In genomic region chr1:212782422-212783154, GRCh38 we compare ENCODE assay signal across 9 cellular contexts. TPM values are rescaled to one million over a fixed set of nuclear protein-coding genes. Genes with fewer than 3 reads are reported as not detected.
A peak's percentile ranks its signal among the peaks of the same experiment; 100 is the strongest.
DNase-seq lines count a peak whose midpoint lies in the region; ATAC-seq, FAIRE-seq and TF ChIP-seq lines count a peak whose summit lies in the region.
"Had no signal": no experiment of that assay in that cellular context is flagged by ENCODE, and none has a peak within 500 bp of the region (broad histone marks: within the 10 kb centered on the region; RNA-seq: fewer than 3 reads in every experiment).

No MANE protein-coding gene starts in this region.

- no peak overlapping the region for H2BK12ac ChIP-seq in trophoblast cell (ENCODE audit: low read length)

- no peak for DNase-seq in D721Med (ENCODE audit: insufficient read length, low spot score)
- peak; percentile 84 for DNase-seq in SIG-M5 treated with dmso at 0.1 percent for 504 hours (lab: John Stamatoyannopoulos, UW; ENCODE audit: unreplicated experiment)
- peak; percentile 22 for DNase-seq in fibroblast of gingiva (ENCODE audit: low read depth)
- DNase-seq in trophoblast cell = peak; percentile 37 to 60

- H3K79me1 ChIP-seq in trophoblast cell (ENCODE audit: low read length) = no peaks in the 10 kb centered on the region

- H3K4me1 ChIP-seq in trophoblast cell (ENCODE audit: control insufficient read depth in 1 of 2, insufficient read depth in 2 of 2, low read length in 2 of 2) = no peaks in the 10 kb centered on the region

- H3K9ac ChIP-seq in trophoblast cell (ENCODE audit: low read length) = no peak overlapping the region

- H3K4me2 ChIP-seq in trophoblast cell (ENCODE audit: low read length) = no peak overlapping the region

- no peak overlapping the region for H3K27ac ChIP-seq in trophoblast cell (ENCODE audit: low read depth, low read length)
- H3K27ac ChIP-seq: SJSA1 had no signal

- H2AK5ac ChIP-seq in trophoblast cell (ENCODE audit: low read length) = no peak overlapping the region

- H3K27me3 ChIP-seq in trophoblast cell (ENCODE audit: insufficient read depth, low read length) = no peaks in the 10 kb centered on the region
- H3K27me3 ChIP-seq: SJSA1 had no signal

- H2AFZ ChIP-seq in trophoblast cell (ENCODE audit: insufficient read depth, low read length, poor library complexity) = no peak overlapping the region

- no peaks in the 10 kb centered on the region for H3K79me2 ChIP-seq in trophoblast cell (ENCODE audit: control insufficient read depth, insufficient read depth, low read length, poor library complexity)

- H3K9me3 ChIP-seq in trophoblast cell (ENCODE audit: insufficient read depth, low read depth, low read length) = no peaks in the 10 kb centered on the region
- H3K9me3 ChIP-seq: SJSA1 had no signal

- H4K8ac ChIP-seq in trophoblast cell (ENCODE audit: low read depth, low read length) = no peak overlapping the region

- no CpG with 5 or more reads among the region's 3 CpGs for WGBS in trophoblast cell (ENCODE audit: extremely low coverage, insufficient coverage, insufficient read length)

- TF ChIP-seq CTCF in D721Med (IDR thresholded peaks at IDR 0.05; ENCODE audit: insufficient read depth, missing control alignments) = peak; percentile 74

- ATAC-seq in HG03354 (IDR thresholded peaks at IDR 0.05; ENCODE audit: poor library complexity, severe bottlenecking, unreplicated experiment) (peak; percentile 52), GM18498 (IDR thresholded peaks at IDR 0.05; ENCODE audit: unreplicated experiment) (no peak), GM21447 (IDR thresholded peaks at IDR 0.05; ENCODE audit: unreplicated experiment) (no peak), GM18909 (IDR thresholded peaks at IDR 0.05; ENCODE audit: poor library complexity, unreplicated experiment) (no peak)

- no peak overlapping the region for H4K91ac ChIP-seq in trophoblast cell (ENCODE audit: low read depth, low read length)

- no peak overlapping the region for H3K23ac ChIP-seq in trophoblast cell (ENCODE audit: low read length)

- H3K4me3 ChIP-seq in trophoblast cell (ENCODE audit: low read depth, low read length) = no peak overlapping the region
- H3K4me3 ChIP-seq: SJSA1 had no signal

- H2BK5ac ChIP-seq in trophoblast cell (ENCODE audit: low read depth, low read length, poor library complexity) = no peak overlapping the region

- peaks cover 5 to 7% of the 10 kb centered on the region in 2 experiments for H3K36me3 ChIP-seq in trophoblast cell (ENCODE audit: control insufficient read depth in 1 of 2, insufficient read depth in 2 of 2, low read length in 2 of 2)

- no peak overlapping the region for H3K14ac ChIP-seq in trophoblast cell (ENCODE audit: low read length)

- H2BK120ac ChIP-seq in trophoblast cell (ENCODE audit: insufficient read depth, low read length, poor library complexity) = no peak overlapping the region

- no peak overlapping the region for H4K12ac ChIP-seq in trophoblast cell (ENCODE audit: low read depth, low read length)

- H3K18ac ChIP-seq in trophoblast cell (ENCODE audit: low read length) = no peak overlapping the region

- peak; percentile 90 for FAIRE-seq in D721Med (lab: Jason Lieb, UNC)

- H3K4ac ChIP-seq in trophoblast cell (ENCODE audit: low read depth, low read length) = no peak overlapping the region

RNA-seq across cellular contexts. Expression of gene NSL1, which starts 9.0 kb away (rescaled TPM):
- polyA plus RNA-seq in trophoblast cell (2013) = 18.6 and 19.2 TPM in 2 replicates

RNA-seq across cellular contexts. Expression of gene TATDN3, which starts 9.1 kb away (rescaled TPM):
- 5.7 and 5.8 TPM in 2 replicates for polyA plus RNA-seq in trophoblast cell (2013)
